In genomic region chr3:45595364-45596154, GRCh38 we compare ENCODE assay signal across 9 cellular contexts. TPM values are rescaled to one million over a fixed set of nuclear protein-coding genes. Genes with fewer than 3 reads are reported as not detected.
DNase-seq lines count a peak whose midpoint lies in the region; ATAC-seq, FAIRE-seq and TF ChIP-seq lines count a peak whose summit lies in the region.
"Had no signal": no experiment of that assay in that cellular context is flagged by ENCODE, and none has a peak within 500 bp of the region (broad histone marks: within the 10 kb centered on the region; RNA-seq: fewer than 3 reads in every experiment).

No MANE protein-coding gene starts in this region.

- H3K27me3 Mint-ChIP-seq in CD4-positive, CD25-positive, alpha-beta regulatory T cell, result no peaks in the 10 kb centered on the region

- intact Hi-C loops in K562 (cut with micrococcal nuclease), result no loop called here

- H3K27ac ChIP-seq in CD4-positive, CD25-positive, alpha-beta regulatory T cell (ENCODE audit: insufficient read depth, low read length, poor library complexity, severe bottlenecking), result peak overlapping the region; percentile 19
- no peak overlapping the region for H3K27ac ChIP-seq in K562 (ENCODE audit: extremely low read depth, low read depth, low read length)
- H3K27ac ChIP-seq: HL-60 had no signal

- CTCF ChIA-PET in K562 (lab: Yijun Ruan, JAX; ENCODE audit: low intra/inter-chr PET ratio) (no interaction called here), GM10248 (lab: Yijun Ruan, JAX) (interaction anchor here (0.6 to 3.0 kb wide), 11 partner anchors 11 to 557 kb away, joined by 3 to 27 read pairs (median 4); no protein-coding TSS in a partner anchor)

- no peak for DNase-seq in CD4-positive, CD25-positive, alpha-beta regulatory T cell
- peak in 2 of 4 experiments; percentile 32 to 37 for DNase-seq in K562 (ENCODE audit: extremely low read depth in 1 of 4, low spot score in 3 of 4)
- DNase-seq in GM10248 (ENCODE audit: extremely low spot score), result no peak
- no peak for DNase-seq in activated gamma-delta T cell treated with Interleukin-2 at 50 U/mL for 16 hours
- no peak for DNase-seq in stimulated activated naive CD4-positive, alpha-beta T cell treated with Interleukin-2 at 50 U/mL for 16 hours (lab: John Stamatoyannopoulos, UW)

- TF ChIP-seq POLR2A in K562 (conservative IDR thresholded peaks at IDR 0.05), result no peak

- in situ Hi-C loops in K562 (cut with MboI), result no loop called here

- WGBS in K562 (ENCODE audit: insufficient coverage, low coverage, missing lambda C conversion rate), result 71% methylated on average over 15 of the region's 15 CpGs

- no TSS peak for BruUV-seq in K562 (replicated peaks; lab: Mats Ljungman, UMichigan)

- peaks cover 28 to 81% (median 50%) of the 10 kb centered on the region in 4 donors for H3K4me1 Mint-ChIP-seq in CD4-positive, CD25-positive, alpha-beta regulatory T cell

- H3K4me3 ChIP-seq in CD4-positive, CD25-positive, alpha-beta regulatory T cell (ENCODE audit: low read depth, low read length), result peak overlapping the region; percentile 87
- H3K4me3 ChIP-seq in K562 (peak overlapping the region; percentile 24; the same call in 1 of the 2 replicates), mononuclear cell (ENCODE audit: low read length) (peak overlapping the region; percentile 30)

- TF ChIP-seq EP300 in K562 (IDR thresholded peaks at IDR 0.05; ENCODE audit: low read length), result no peak

- H3K27me3 ChIP-seq in CD4-positive, CD25-positive, alpha-beta regulatory T cell (ENCODE audit: control insufficient read depth, insufficient read depth, low read length), result no peaks in the 10 kb centered on the region
- H3K27me3 ChIP-seq in K562 (ENCODE audit: control insufficient read depth in 2 of 2, insufficient read depth in 2 of 2, low read length in 2 of 2) (peaks cover 0 to 8% of the 10 kb centered on the region in 2 experiments; a peak in 2 of 5 replicates), mononuclear cell (ENCODE audit: insufficient read depth, low read length) (no peaks in the 10 kb centered on the region)

- no peaks in the 10 kb centered on the region for H3K9me3 ChIP-seq in CD4-positive, CD25-positive, alpha-beta regulatory T cell (ENCODE audit: control insufficient read depth in 2 of 2, low read length in 2 of 2)
- 0 out of 2 replicates have a peak, but pooled peaks cover 2% of the 10 kb centered on the region for H3K9me3 ChIP-seq in K562 (replicated peaks; ENCODE audit: control insufficient read depth, insufficient read depth, low read depth, low read length)
- no peaks in the 10 kb centered on the region for H3K9me3 ChIP-seq in mononuclear cell (ENCODE audit: low read depth, low read length)

- FAIRE-seq in K562 (lab: Jason Lieb, UNC), result no peak

- peaks cover 61% of the 10 kb centered on the region for H3K79me2 ChIP-seq in K562 (ENCODE audit: control insufficient read depth, insufficient read depth, low read length)

- no peaks in the 10 kb centered on the region for H3K9me1 ChIP-seq in K562 (ENCODE audit: control insufficient read depth, insufficient read depth, low read length)

- peak overlapping the region in 1 of 2 experiments; percentile 100; a peak in 3 of 4 replicates for H3K9ac ChIP-seq in K562 (ENCODE audit: insufficient read depth in 1 of 2, low read depth in 2 of 2, low read length in 2 of 2)

- H3K36me3 Mint-ChIP-seq in CD4-positive, CD25-positive, alpha-beta regulatory T cell, result peaks cover 12% of the 10 kb centered on the region

- H3K27ac Mint-ChIP-seq in CD4-positive, CD25-positive, alpha-beta regulatory T cell, result peak overlapping the region; percentile 14 to 89 (median 84)

- peak overlapping the region; percentile 85 to 95 (median 92) for H3K4me3 Mint-ChIP-seq in CD4-positive, CD25-positive, alpha-beta regulatory T cell

- peaks cover 4% of the 10 kb centered on the region for H3K36me3 ChIP-seq in CD4-positive, CD25-positive, alpha-beta regulatory T cell (ENCODE audit: control insufficient read depth, insufficient read depth, low read length)
- peaks cover 23% of the 10 kb centered on the region; the same call in 2 of the 3 replicates for H3K36me3 ChIP-seq in K562 (ENCODE audit: control insufficient read depth, insufficient read depth, low read length)

- H3K4me1 ChIP-seq in CD4-positive, CD25-positive, alpha-beta regulatory T cell (ENCODE audit: control insufficient read depth, insufficient read depth, low read length, poor library complexity, severe bottlenecking), result peaks cover 68% of the 10 kb centered on the region
- H3K4me1 ChIP-seq in K562 (replicated peaks in 1 of 2; ENCODE audit: control insufficient read depth in 2 of 2, insufficient read depth in 2 of 2, low read length in 2 of 2) (peaks cover 34 to 57% of the 10 kb centered on the region in 2 experiments; a peak in 4 of 5 replicates), mononuclear cell (ENCODE audit: insufficient read depth, low read length) (peaks cover 73% of the 10 kb centered on the region)

- TF ChIP-seq CTCF in K562 (IDR thresholded peaks at IDR 0.05 in 2 of 3, conservative IDR thresholded peaks at IDR 0.05 in 1 of 3; ENCODE audit: insufficient read depth in 2 of 3, low read depth in 1 of 3, low read length in 3 of 3), result no peak
- no peak for TF ChIP-seq CTCF in GM10248 (IDR thresholded peaks at IDR 0.05; ENCODE audit: control extremely low read depth, extremely low read depth, low read depth, missing control alignments)

- TF ChIP-seq RAD21 in K562 (CRISPR knock-in tag; conservative IDR thresholded peaks at IDR 0.05 in 1 of 2, IDR thresholded peaks at IDR 0.05 in 1 of 2), result no peak

- H3K4me2 ChIP-seq in K562 (ENCODE audit: insufficient read depth, low read length), result peak overlapping the region; percentile 91

- no peak for ATAC-seq in CD4-positive, CD25-positive, alpha-beta regulatory T cell (ENCODE audit: low read depth in 2 of 2)
- peak; percentile 4 for ATAC-seq in HG02642 (IDR thresholded peaks at IDR 0.05; ENCODE audit: poor library complexity, unreplicated experiment)
- no peak for ATAC-seq in K562
- no peak for ATAC-seq in HG03135 (IDR thresholded peaks at IDR 0.05; ENCODE audit: unreplicated experiment)

- H3K9me3 Mint-ChIP-seq in CD4-positive, CD25-positive, alpha-beta regulatory T cell, result no peaks in the 10 kb centered on the region

- POLR2A ChIA-PET in K562 (lab: Yijun Ruan, JAX) (interaction anchor here (0.5 to 3.1 kb wide), 9 partner anchors 14 to 120 kb away, joined by 3 to 20 read pairs (median 4); partner anchors contain the start of gene SACM1L), GM10248 (lab: Yijun Ruan, JAX) (interaction anchor here (0.7 to 0.8 kb wide), 2 partner anchors 27 to 627 kb away, joined by 3 to 5 read pairs; no protein-coding TSS in a partner anchor)

- no peaks in the 10 kb centered on the region; the same call in 1 of the 2 replicates for H4K20me1 ChIP-seq in K562 (replicated peaks; ENCODE audit: control insufficient read depth, insufficient read depth, low read length)

- H2AFZ ChIP-seq in K562 (ENCODE audit: low read depth, low read length), result no peak overlapping the region

TF ChIP-seq in K562, 482 proteins besides CTCF, POLR2A, EP300 and RAD21 (continues in another document):
- no peak for TF ChIP-seq WHSC1 (IDR thresholded peaks at IDR 0.05; ENCODE audit: low read length)
- TF ChIP-seq CBX5 (IDR thresholded peaks at IDR 0.05; ENCODE audit: borderline replicate concordance, low read depth), result no peak
- no peak for TF ChIP-seq ZNF354B (CRISPR knock-in tag; IDR thresholded peaks at IDR 0.05)
- TF ChIP-seq ZNF586 (CRISPR knock-in tag; conservative IDR thresholded peaks at IDR 0.05), result no peak
- TF ChIP-seq GTF2B (IDR thresholded peaks at IDR 0.05; ENCODE audit: extremely low read depth, insufficient read length), result no peak
- no peak for TF ChIP-seq NR2C1 (IDR thresholded peaks at IDR 0.05)
- TF ChIP-seq NR2C1 (tag; IDR thresholded peaks at IDR 0.05), result no peak
- TF ChIP-seq HMGN3 (IDR thresholded peaks at IDR 0.05; ENCODE audit: borderline replicate concordance, extremely low read depth, insufficient read length, low read depth, low read length), result peak; percentile 25
- TF ChIP-seq CAMTA2 (CRISPR knock-in tag; conservative IDR thresholded peaks at IDR 0.05), result no peak
- TF ChIP-seq MAFG (tag; conservative IDR thresholded peaks at IDR 0.05), result 0 out of 2 replicates have a peak, but pooled peaks have one; percentile 10
- 0 out of 2 replicates have a peak, but pooled peaks have one; percentile 19 for TF ChIP-seq MYNN (IDR thresholded peaks at IDR 0.05)
- no peak for TF ChIP-seq MYNN (CRISPR knock-in tag; IDR thresholded peaks at IDR 0.05)
- no peak for TF ChIP-seq ZKSCAN3 (CRISPR knock-in tag; IDR thresholded peaks at IDR 0.05)
- TF ChIP-seq DNMT1 (IDR thresholded peaks at IDR 0.05), result no peak
- no peak for TF ChIP-seq ZFP1 (CRISPR knock-in tag; IDR thresholded peaks at IDR 0.05)
- TF ChIP-seq ARID2 (IDR thresholded peaks at IDR 0.05), result no peak

RNA-seq across cellular contexts. Expression of gene LIMD1, which starts 1.0 kb away (rescaled TPM):
- total RNA-seq in CD4-positive, CD25-positive, alpha-beta regulatory T cell, result 46.3 TPM
- 10 to 100 TPM in 1 of 4 donors, 1 to 10 TPM in 3; 7.1 to 12.9 (median 8.2) TPM for polyA plus RNA-seq in CD4-positive, CD25-positive, alpha-beta regulatory T cell
- 68.0 and 142 TPM in 2 replicates for total RNA-seq in K562 (2011; cell fraction: chromatin; rRNA removed; ENCODE audit: low replicate concordance)
- total RNA-seq in K562 (2011; cell fraction: nucleolus; rRNA removed), result 68.2 and 70.8 TPM in 2 replicates
- total RNA-seq in K562 (2011; cell fraction: nucleoplasm; rRNA removed), result 73.4 and 82.1 TPM in 2 replicates
- total RNA-seq in K562 (2014; rRNA removed), result 12.4 and 19.0 TPM in 2 replicates
- 12.9 and 15.4 TPM in 2 replicates for total RNA-seq in K562 (2014; rRNA removed; fragmentation: Illumina TruSeq; extraction: Trizol)
- 15.8 and 17.7 TPM in 2 replicates for total RNA-seq in K562 (2015; rRNA removed; fragmentation: Illumina TruSeq; extraction: Trizol)
- 31.2 and 34.5 TPM in 2 replicates for total RNA-seq in K562 (2021)
- polyA plus RNA-seq in K562 (2011; rRNA removed), result 21.2 and 25.8 TPM in 2 replicates
- polyA plus RNA-seq in K562 (2011; cell fraction: cytosol; rRNA removed), result 17.5 and 23.9 TPM in 2 replicates
- polyA plus RNA-seq in K562 (2011; cell fraction: nucleus; rRNA removed), result 64.7 and 116 TPM in 2 replicates
- 16.4 and 17.1 TPM in 2 replicates for polyA plus RNA-seq in K562 (2012)
- polyA plus RNA-seq in K562 (2014; fragmentation: Illumina TruSeq; extraction: Trizol), result 15.7 and 16.9 TPM in 2 replicates
- 1 to 10 TPM; 1.3 to 1.4 TPM for polyA plus RNA-seq in K562 (2014; fragmentation: Nextera tagmentation; extraction: Ambion mirVana)
- 15.6 and 17.5 TPM in 2 replicates for polyA plus RNA-seq in K562 (2014; rRNA removed)
- polyA minus RNA-seq in K562 (2011; rRNA and poly(A)+ RNA removed), result 20.8 and 31.8 TPM in 2 replicates
- 22.5 and 23.9 TPM in 2 replicates for polyA minus RNA-seq in K562 (2011; cell fraction: cytosol; rRNA and poly(A)+ RNA removed)
- 27.7 and 31.9 TPM in 2 replicates for polyA minus RNA-seq in K562 (2011; cell fraction: nucleus; rRNA and poly(A)+ RNA removed)
- 9.2 TPM for total RNA-seq in mononuclear cell

Comparison
In these comparisons a context has a peak if more than half of its experiments do, and no peak if none do; other contexts are left out.
1. H3K4me3 ChIP-seq: peak in every context shown above with its lines; median percentile 87 in CD4-positive, CD25-positive, alpha-beta regulatory T cell; 30 in mononuclear cell; 24 in K562.